ENCODE assay signal across 13 cellular contexts in genomic region chr12:131836193-131836592, GRCh38. TPM values are rescaled to one million over a fixed set of nuclear protein-coding genes. Genes with fewer than 3 reads are reported as not detected.
DNase-seq lines count a peak whose midpoint lies in the region; ATAC-seq, FAIRE-seq and TF ChIP-seq lines count a peak whose summit lies in the region.
"Had no signal": no experiment of that assay in that cellular context is flagged by ENCODE, and none has a peak within 500 bp of the region (broad histone marks: within the 10 kb centered on the region; RNA-seq: fewer than 3 reads in every experiment).

No MANE protein-coding gene starts in this region.

- peak; percentile 39 for TF ChIP-seq RAD21 in Ishikawa (IDR thresholded peaks at IDR 0.05; ENCODE audit: low read depth)

- no peak overlapping the region for H3K4me3 ChIP-seq in DND-41 (ENCODE audit: low read depth in 1 of 2, low read length in 2 of 2)
- H3K4me3 ChIP-seq in bronchial epithelial cell (ENCODE audit: low read depth, low read length), result no peak overlapping the region
- H3K4me3 ChIP-seq: uterus had no signal

- H3K36me3 ChIP-seq in DND-41 (ENCODE audit: insufficient read depth, low read length) (no peaks in the 10 kb centered on the region), bronchial epithelial cell (ENCODE audit: control insufficient read depth, insufficient read depth, low read length) (no peaks in the 10 kb centered on the region)
- H3K36me3 ChIP-seq: uterus had no signal

- peaks cover 27% of the 10 kb centered on the region for H3K27me3 Mint-ChIP-seq in nephron progenitor cell (ENCODE audit: low read depth, poor library complexity)

- H3K9me3 ChIP-seq in DND-41 (ENCODE audit: insufficient read depth, low read length, severe bottlenecking), result no peaks in the 10 kb centered on the region
- H3K9me3 ChIP-seq: uterus had no signal

- H3K36me3 Mint-ChIP-seq in nephron progenitor cell (ENCODE audit: low read depth), result no peaks in the 10 kb centered on the region
- H3K36me3 Mint-ChIP-seq: activated naive CD4-positive, alpha-beta T cell treated with anti-CD3 and anti-CD28 coated beads, Interleukin-2, amount 50 U/mL, for 72 hours had no signal

- no peak overlapping the region for H3K27ac ChIP-seq in DND-41 (ENCODE audit: low read length)
- H3K27ac ChIP-seq: uterus had no signal

- H3K27ac Mint-ChIP-seq in nephron progenitor cell, result no peak overlapping the region
- H3K27ac Mint-ChIP-seq: activated naive CD4-positive, alpha-beta T cell treated with anti-CD3 and anti-CD28 coated beads, Interleukin-2, amount 50 U/mL, for 72 hours had no signal

- DNase-seq in DND-41 (peak; percentile 21), bronchial epithelial cell (ENCODE audit: low read depth) (no peak), nephron progenitor cell (no peak), AG20443 (ENCODE audit: low spot score) (no peak), AML-193 (lab: John Stamatoyannopoulos, UW) (no peak), ecto neural progenitor cell (ENCODE audit: low spot score) (no peak)
- DNase-seq: activated CD4-positive, alpha-beta T cell treated with anti-CD3 and anti-CD28 coated beads, Interleukin-2, amount 50 U/mL, for 4 hours; NCI-H226; uterus had no signal

- H3K79me2 ChIP-seq in DND-41 (ENCODE audit: insufficient read depth, low read length), result no peaks in the 10 kb centered on the region

- H3K27me3 ChIP-seq in DND-41 (ENCODE audit: insufficient read depth, low read length, poor library complexity) (no peaks in the 10 kb centered on the region), bronchial epithelial cell (ENCODE audit: control insufficient read depth, insufficient read depth, low read length) (no peaks in the 10 kb centered on the region)
- H3K27me3 ChIP-seq: uterus had no signal

- H3K4me2 ChIP-seq in DND-41 (ENCODE audit: insufficient read depth, low read length), result no peak overlapping the region

- ATAC-seq in DND-41 (ENCODE audit: insufficient read depth, low read depth), result no peak
- ATAC-seq in GM21737 (IDR thresholded peaks at IDR 0.05; ENCODE audit: unreplicated experiment), result no peak
- ATAC-seq: activated naive CD4-positive, alpha-beta T cell treated with anti-CD3 and anti-CD28 coated beads, Interleukin-2, amount 50 U/mL, for 72 hours; right cardiac atrium had no signal

- no peak overlapping the region for H3K4me3 Mint-ChIP-seq in nephron progenitor cell

- no peak for FAIRE-seq in bronchial epithelial cell (lab: Jason Lieb, UNC)

- no peak overlapping the region for H2AFZ ChIP-seq in DND-41 (ENCODE audit: low read depth, low read length)

- no peaks in the 10 kb centered on the region for H3K4me1 Mint-ChIP-seq in nephron progenitor cell

- no peaks in the 10 kb centered on the region for H4K20me1 ChIP-seq in DND-41 (ENCODE audit: insufficient read depth, low read length)

- TF ChIP-seq EP300 in Ishikawa (IDR thresholded peaks at IDR 0.05; ENCODE audit: borderline replicate concordance), result no peak

- no peak overlapping the region for H3K9ac ChIP-seq in DND-41 (ENCODE audit: low read depth, low read length)

- H3K4me1 ChIP-seq in DND-41 (ENCODE audit: insufficient read depth, low read length), result no peaks in the 10 kb centered on the region
- H3K4me1 ChIP-seq: uterus had no signal

- TF ChIP-seq CTCF in DND-41 (IDR thresholded peaks at IDR 0.05; ENCODE audit: borderline replicate concordance, extremely low read depth, low read length, poor library complexity, severe bottlenecking) (peak; percentile 52), bronchial epithelial cell (IDR thresholded peaks at IDR 0.05; ENCODE audit: insufficient read depth, low read length, severe bottlenecking) (peak; percentile 36), nephron progenitor cell (IDR thresholded peaks at IDR 0.05) (peak; percentile 16)

- H3K9me3 Mint-ChIP-seq in nephron progenitor cell, result no peaks in the 10 kb centered on the region
- H3K9me3 Mint-ChIP-seq: activated naive CD4-positive, alpha-beta T cell treated with anti-CD3 and anti-CD28 coated beads, Interleukin-2, amount 50 U/mL, for 72 hours had no signal

TF ChIP-seq in Ishikawa, 13 proteins besides CTCF, POLR2A, EP300 and RAD21:
- TF ChIP-seq YY1 (IDR thresholded peaks at IDR 0.05; ENCODE audit: low read depth), result no peak

RNA-seq across cellular contexts. Expression of gene MMP17, which starts 8.0 kb away (rescaled TPM):
- 4.1 and 4.5 TPM in 2 replicates for total RNA-seq in bronchial epithelial cell
- total RNA-seq: activated naive CD4-positive, alpha-beta T cell treated with anti-CD3 and anti-CD28 coated beads, Interleukin-2, amount 50 U/mL, for 72 hours had no signal

RNA-seq across cellular contexts. Expression of gene ULK1, which starts 58.2 kb away (rescaled TPM):
- 3.2 and 11.3 TPM in 2 replicates for total RNA-seq in bronchial epithelial cell
